9 cellular contexts compared by ENCODE assay signal in the genomic region with DNA sequence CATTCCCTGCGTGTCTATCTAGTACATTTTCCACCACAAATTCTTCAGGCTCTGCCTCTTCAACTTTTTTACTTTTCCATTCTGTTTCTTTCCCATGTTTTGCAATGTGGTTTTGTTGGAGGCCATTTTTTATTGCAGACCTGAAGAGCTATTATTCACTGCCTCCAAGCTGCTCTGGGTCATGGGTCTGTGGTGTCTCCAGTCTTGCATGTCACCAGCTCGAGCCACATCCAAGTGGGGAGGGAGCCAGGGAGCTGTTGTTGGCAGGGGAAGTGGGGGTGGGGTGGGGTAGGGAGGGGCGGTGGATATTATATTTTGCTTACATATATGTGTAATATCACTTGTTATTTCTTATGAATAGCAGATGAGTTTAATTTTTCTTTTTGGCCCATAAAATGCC.
"Had no signal": no experiment of that assay in that cellular context is flagged by ENCODE, and none has a peak within 500 bp of the region (broad histone marks: within the 10 kb centered on the region; RNA-seq: fewer than 3 reads in every experiment).

No MANE protein-coding gene starts in this region.

- DNase-seq: activated effector memory CD4-positive, alpha-beta T cell treated with Interleukin-2 at 50 U/mL for 16 hours; activated T-cell treated with anti-CD3 and anti-CD28 coated beads, Interleukin-2, amount 50 U/mL, for 1 hour; anterior cingulate cortex; gastrocnemius medialis; hippocampal formation; stimulated activated CD4-positive, alpha-beta T cell treated with anti-CD3 and anti-CD28 coated beads, Interleukin-4, amount 100 ng/mL, for 24 hours; stimulated activated naive CD8-positive, alpha-beta T cell treated with anti-CD3 and anti-CD28 coated beads, Interleukin-15, amount 100 ng/mL, for 72 hours; T-helper 2 cell had no signal

- ATAC-seq: gastrocnemius medialis; natural killer cell treated with Interleukin-12 subunit alpha and Interleukin-12 subunit beta and Interleukin-15 and Interleukin-18, amount 100 ng/mL, for 72 hours; stimulated activated naive CD8-positive, alpha-beta T cell treated with anti-CD3 and anti-CD28 coated beads, Interleukin-15, amount 100 ng/mL, for 72 hours had no signal
